Comparison of ENCODE assay signal across 8 cellular contexts in genomic region chr6:13302291-13302690, GRCh38. TPM values are rescaled to one million over a fixed set of nuclear protein-coding genes. Genes with fewer than 3 reads are reported as not detected.
A peak's percentile ranks its signal among the peaks of the same experiment; 100 is the strongest.
DNase-seq lines count a peak whose midpoint lies in the region; ATAC-seq and TF ChIP-seq lines count a peak whose summit lies in the region.
"Had no signal": no experiment of that assay in that cellular context is flagged by ENCODE, and none has a peak within 500 bp of the region (broad histone marks: within the 10 kb centered on the region; RNA-seq: fewer than 3 reads in every experiment).

No MANE protein-coding gene starts in this region.

- H3K9me3 ChIP-seq in RWPE2 (ENCODE audit: severe bottlenecking), result no peaks in the 10 kb centered on the region
- no peaks in the 10 kb centered on the region for H3K9me3 ChIP-seq in stomach

- ATAC-seq in RWPE2 (ENCODE audit: low read depth), result no peak
- ATAC-seq in GM19397 (IDR thresholded peaks at IDR 0.05; ENCODE audit: unreplicated experiment), result no peak
- ATAC-seq: Panc1 had no signal

- peaks cover 24% of the 10 kb centered on the region for H3K4me1 ChIP-seq in RWPE2 (ENCODE audit: insufficient read depth, poor library complexity, severe bottlenecking)
- H3K4me1 ChIP-seq in stomach, result peaks cover 4 to 34% (median 20%) of the 10 kb centered on the region in 4 donors

- H3K27me3 ChIP-seq in RWPE2 (ENCODE audit: insufficient read depth, poor library complexity, severe bottlenecking), result no peaks in the 10 kb centered on the region
- no peaks in the 10 kb centered on the region for H3K27me3 ChIP-seq in stomach

- H3K36me3 ChIP-seq in RWPE2 (ENCODE audit: low read depth) (peaks cover 38% of the 10 kb centered on the region), stomach (peaks cover 0 to 73% (median 68%) of the 10 kb centered on the region in 4 donors)

- no peak overlapping the region for H3K4me3 ChIP-seq in RWPE2 (ENCODE audit: severe bottlenecking)
- no peak overlapping the region for H3K4me3 ChIP-seq in lower leg skin (ENCODE audit: low read depth, poor library complexity, severe bottlenecking)
- H3K4me3 ChIP-seq in stomach, result no peak overlapping the region

- 61% methylated on average over 7 of the region's 7 CpGs for WGBS in lower leg skin, 2 donors
- 63 to 89% (median 84%) methylated on average over 7 of the region's 7 CpGs for WGBS in stomach, 5 donors

- H3K27ac ChIP-seq in RWPE2 (ENCODE audit: poor library complexity, severe bottlenecking), result peak overlapping the region; percentile 82
- peak overlapping the region; percentile 97 for H3K27ac ChIP-seq in caudate nucleus (ENCODE audit: low read depth, low read length)
- peak overlapping the region; percentile 16 to 80 (median 74) for H3K27ac ChIP-seq in stomach

- TF ChIP-seq POLR2A in lower leg skin (IDR thresholded peaks at IDR 0.05) (no peak), stomach (IDR thresholded peaks at IDR 0.05) (no peak)

- DNase-seq in RWPE2 (ENCODE audit: low spot score) (no peak), caudate nucleus (lab: John Stamatoyannopoulos, UW) (peak in 45 of 61 donors; percentile 17 to 80 (median 59)), lower leg skin (ENCODE audit: low spot score in 2 of 2) (peak; percentile 46 to 84), stomach (no peak), HCEC 1CT (no peak)
- no peak for DNase-seq in stimulated activated CD4-positive, alpha-beta T cell treated with anti-CD3 and anti-CD28 coated beads, Interleukin-1b, Interleukin-23, amount 100 ng/mL, for 48 hours

- no peak for TF ChIP-seq EP300 in stomach (IDR thresholded peaks at IDR 0.05)

- TF ChIP-seq CTCF in RWPE2 (IDR thresholded peaks at IDR 0.05; ENCODE audit: poor library complexity, severe bottlenecking), result no peak
- no peak for TF ChIP-seq CTCF in lower leg skin (IDR thresholded peaks at IDR 0.05)
- TF ChIP-seq CTCF in stomach (IDR thresholded peaks at IDR 0.05), result no peak

- intact Hi-C loops in lower leg skin (cut with DNase I; ENCODE audit: low total_unique reads), result no loop called here
- intact Hi-C loops in stomach (cut with DNase I; ENCODE audit: low total_unique reads), result no loop called here

RNA-seq across cellular contexts. Expression of gene TBC1D7, which starts 26.0 kb away (rescaled TPM):
- total RNA-seq in lower leg skin, result 10 to 100 TPM in 3 of 4 donors, 1 to 10 TPM in 1; 8.2 to 15.7 (median 14.3) TPM
- 10 to 100 TPM in 1 of 5 donors, 1 to 10 TPM in 3, not detected in 1; 2.7 to 20.4 (median 7.5) TPM for total RNA-seq in stomach
- polyA plus RNA-seq in stomach, result 10 to 100 TPM in 2 of 3 donors, 1 to 10 TPM in 1; 8.2 to 15.3 (median 10.2) TPM

Comparison
In these comparisons a context has a peak if more than half of its experiments do, and no peak if none do; other contexts are left out.
1. DNase-seq: peak in caudate nucleus (45 of 61) and lower leg skin (2 of 2); none in RWPE2 (single experiment), stomach (single experiment), stimulated activated CD4-positive, alpha-beta T cell treated with anti-CD3 and anti-CD28 coated beads, Interleukin-1b, Interleukin-23, amount 100 ng/mL, for 48 hours (single experiment) and HCEC 1CT (single experiment).
2. Peak in every context shown above with its lines, with median percentiles within 50 percentile points of each other: H3K27ac ChIP-seq.